31 cellular contexts compared by ENCODE assay signal in the genomic region with DNA sequence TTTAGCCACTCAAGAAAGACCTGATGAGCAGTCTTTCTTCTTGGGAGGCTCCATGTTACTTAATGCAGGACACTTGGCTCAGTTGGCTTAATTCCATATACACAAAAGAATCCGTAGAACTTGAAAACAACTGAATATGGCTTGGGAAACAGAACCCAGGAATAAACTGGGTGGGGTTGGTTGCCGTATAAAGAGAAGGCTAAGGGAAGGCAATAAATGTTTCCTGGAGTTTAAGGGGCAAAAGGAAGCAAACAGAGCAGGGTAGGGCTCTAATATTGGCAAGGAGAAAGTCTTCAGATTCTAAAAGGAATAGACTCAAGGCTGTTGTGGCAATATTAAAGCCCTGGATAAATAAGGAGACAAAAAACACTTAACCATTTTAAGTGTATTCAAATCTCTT. TPM values are rescaled to one million over a fixed set of nuclear protein-coding genes. Genes with fewer than 3 reads are reported as not detected.
"Had no signal": no experiment of that assay in that cellular context is flagged by ENCODE, and none has a peak within 500 bp of the region (broad histone marks: within the 10 kb centered on the region; RNA-seq: fewer than 3 reads in every experiment).

No MANE protein-coding gene starts in this region.

- H3K27ac ChIP-seq: adrenal gland, RWPE1, SJCRH30, VCaP had no signal

- H3K4me1 ChIP-seq: adrenal gland, Peyer's patch, SJCRH30 had no signal

- DNase-seq: activated CD4-positive, alpha-beta memory T cell treated with anti-CD3 and anti-CD28 coated beads, Interleukin-2, amount 10 ng/mL, durations not matched to agents 7 days and 5 days; activated CD4-positive, alpha-beta T cell treated with anti-CD3 and anti-CD28 coated beads for 36 hours; activated CD4-positive, alpha-beta T cell treated with anti-CD3 and anti-CD28 coated beads, Interleukin-2, amount 50 U/mL, for 1 hour; activated CD8-positive, alpha-beta memory T cell treated with anti-CD3 and anti-CD28 coated beads, Interleukin-2, amount 50 U/mL, for 4 hours; activated gamma-delta T cell treated with Interleukin-2 at 50 U/mL for 16 hours; activated naive CD4-positive, alpha-beta T cell treated with anti-CD3 and anti-CD28 coated beads, Interleukin-2, amount 10 ng/mL, durations not matched to agents 7 days and 5 days; activated naive CD8-positive, alpha-beta T cell treated with anti-CD3 and anti-CD28 coated beads for 36 hours; activated T-cell treated with anti-CD3 and anti-CD28 coated beads, Interleukin-2, amount 50 U/mL, for 72 hours; adrenal gland; anterior cingulate cortex; KG1; MV-4-11; NCI-H1092 treated with DMSO at 0.1 percent for 48 hours; NCI-H1417 treated with DMSO at 0.1 percent for 48 hours; NCI-H1694; NCI-H2029 treated with DMSO at 0.1 percent for 48 hours; NCI-H345; NCI-H510A treated with DMSO at 0.1 percent for 48 hours; NCI-H69; Peyer's patch; Right ventricle myocardium superior; SJCRH30; SK-N-SH; T-helper 1 cell had no signal

- H3K27ac Mint-ChIP-seq: activated CD4-positive, alpha-beta memory T cell treated with anti-CD3 and anti-CD28 coated beads, Interleukin-2, amount 10 ng/mL, durations not matched to agents 7 days and 5 days; activated CD4-positive, alpha-beta T cell treated with anti-CD3 and anti-CD28 coated beads for 36 hours; activated naive CD4-positive, alpha-beta T cell treated with anti-CD3 and anti-CD28 coated beads, Interleukin-2, amount 10 ng/mL, durations not matched to agents 7 days and 5 days; activated naive CD8-positive, alpha-beta T cell treated with anti-CD3 and anti-CD28 coated beads for 36 hours; activated T-cell treated with anti-CD3 and anti-CD28 coated beads, Interleukin-2, amount 50 U/mL, for 72 hours; activated T-helper 2 cell treated with anti-CD3 and anti-CD28 coated beads, Interferon-gamma antibody, Interleukin-2, Interleukin-4, amounts not matched to agents 10 μg/mL and 5 μg/mL and 100 μg/mL, durations not matched to agents 14 hours and 24 hours and 36 hours had no signal

- H3K4me3 ChIP-seq: adrenal gland, Peyer's patch, SJCRH30 had no signal

- H3K27me3 ChIP-seq: Peyer's patch, SJCRH30 had no signal

- H3K9me3 ChIP-seq: adrenal gland, Peyer's patch, SJCRH30, SK-N-SH had no signal

- ATAC-seq: activated CD4-positive, alpha-beta T cell treated with anti-CD3 and anti-CD28 coated beads for 36 hours; activated T-cell treated with anti-CD3 and anti-CD28 coated beads, Interleukin-2, amount 50 U/mL, for 72 hours had no signal

- H3K4me2 ChIP-seq: SK-N-SH had no signal

- H3K9ac ChIP-seq: SK-N-SH had no signal

- H3K4me1 Mint-ChIP-seq: activated CD4-positive, alpha-beta memory T cell treated with anti-CD3 and anti-CD28 coated beads, Interleukin-2, amount 10 ng/mL, durations not matched to agents 7 days and 5 days; activated CD4-positive, alpha-beta T cell treated with anti-CD3 and anti-CD28 coated beads for 36 hours; activated naive CD4-positive, alpha-beta T cell treated with anti-CD3 and anti-CD28 coated beads, Interleukin-2, amount 10 ng/mL, durations not matched to agents 7 days and 5 days; activated naive CD8-positive, alpha-beta T cell treated with anti-CD3 and anti-CD28 coated beads for 36 hours had no signal

- H3K36me3 Mint-ChIP-seq: activated naive CD4-positive, alpha-beta T cell treated with anti-CD3 and anti-CD28 coated beads, Interleukin-2, amount 10 ng/mL, durations not matched to agents 7 days and 5 days; activated naive CD8-positive, alpha-beta T cell treated with anti-CD3 and anti-CD28 coated beads for 36 hours had no signal

- H3K4me3 Mint-ChIP-seq: activated CD4-positive, alpha-beta memory T cell treated with anti-CD3 and anti-CD28 coated beads, Interleukin-2, amount 10 ng/mL, durations not matched to agents 7 days and 5 days; activated CD4-positive, alpha-beta T cell treated with anti-CD3 and anti-CD28 coated beads for 36 hours; activated naive CD4-positive, alpha-beta T cell treated with anti-CD3 and anti-CD28 coated beads, Interleukin-2, amount 10 ng/mL, durations not matched to agents 7 days and 5 days; activated naive CD8-positive, alpha-beta T cell treated with anti-CD3 and anti-CD28 coated beads for 36 hours; activated T-cell treated with anti-CD3 and anti-CD28 coated beads, Interleukin-2, amount 50 U/mL, for 72 hours had no signal

- H3K36me3 ChIP-seq: adrenal gland, Peyer's patch, SJCRH30 had no signal

- H3K27me3 Mint-ChIP-seq: activated CD4-positive, alpha-beta T cell treated with anti-CD3 and anti-CD28 coated beads for 36 hours had no signal

- H3K9me3 Mint-ChIP-seq: activated CD4-positive, alpha-beta memory T cell treated with anti-CD3 and anti-CD28 coated beads, Interleukin-2, amount 10 ng/mL, durations not matched to agents 7 days and 5 days; activated naive CD4-positive, alpha-beta T cell treated with anti-CD3 and anti-CD28 coated beads, Interleukin-2, amount 10 ng/mL, durations not matched to agents 7 days and 5 days; activated naive CD8-positive, alpha-beta T cell treated with anti-CD3 and anti-CD28 coated beads for 36 hours; activated T-cell treated with anti-CD3 and anti-CD28 coated beads, Interleukin-2, amount 50 U/mL, for 72 hours; activated T-helper 2 cell treated with anti-CD3 and anti-CD28 coated beads, Interferon-gamma antibody, Interleukin-2, Interleukin-4, amounts not matched to agents 10 μg/mL and 5 μg/mL and 100 μg/mL, durations not matched to agents 14 hours and 24 hours and 36 hours had no signal

RNA-seq across cellular contexts. Expression of gene TNMD, which starts 8.4 kb away (rescaled TPM):
- total RNA-seq: activated CD4-positive, alpha-beta memory T cell treated with anti-CD3 and anti-CD28 coated beads, Interleukin-2, amount 10 ng/mL, durations not matched to agents 7 days and 5 days; activated CD4-positive, alpha-beta T cell treated with anti-CD3 and anti-CD28 coated beads for 36 hours; activated CD8-positive, alpha-beta memory T cell treated with anti-CD3 and anti-CD28 coated beads for 36 hours; activated naive CD8-positive, alpha-beta T cell treated with anti-CD3 and anti-CD28 coated beads for 36 hours; activated T-cell treated with anti-CD3 and anti-CD28 coated beads, Interleukin-2, amount 50 U/mL, for 72 hours; activated T-helper 2 cell treated with anti-CD3 and anti-CD28 coated beads, Interferon-gamma antibody, Interleukin-2, Interleukin-4, amounts not matched to agents 10 μg/mL and 5 μg/mL and 100 μg/mL, durations not matched to agents 14 hours and 24 hours and 36 hours; LHCN-M2; MCF 10A; SJCRH30; T-helper 2 cell treated with Interferon-gamma antibody and Interleukin-4, amounts not matched to agents 100 ng/mL and 5 ng/mL, for 36 hours had no signal
- polyA plus RNA-seq: SK-N-SH had no signal

RNA-seq across cellular contexts. Expression of gene TSPAN6, which starts 43.5 kb away (rescaled TPM):
- total RNA-seq: activated CD4-positive, alpha-beta memory T cell treated with anti-CD3 and anti-CD28 coated beads, Interleukin-2, amount 10 ng/mL, durations not matched to agents 7 days and 5 days; activated T-helper 2 cell treated with anti-CD3 and anti-CD28 coated beads, Interferon-gamma antibody, Interleukin-2, Interleukin-4, amounts not matched to agents 10 μg/mL and 5 μg/mL and 100 μg/mL, durations not matched to agents 14 hours and 24 hours and 36 hours; T-helper 2 cell treated with Interferon-gamma antibody and Interleukin-4, amounts not matched to agents 100 ng/mL and 5 ng/mL, for 36 hours had no signal

RNA-seq across cellular contexts. Expression of gene SRPX2, which starts 50.9 kb away (rescaled TPM):
- total RNA-seq: activated CD4-positive, alpha-beta memory T cell treated with anti-CD3 and anti-CD28 coated beads, Interleukin-2, amount 10 ng/mL, durations not matched to agents 7 days and 5 days; activated CD4-positive, alpha-beta T cell treated with anti-CD3 and anti-CD28 coated beads for 36 hours; activated CD8-positive, alpha-beta memory T cell treated with anti-CD3 and anti-CD28 coated beads for 36 hours; activated naive CD8-positive, alpha-beta T cell treated with anti-CD3 and anti-CD28 coated beads for 36 hours; activated T-cell treated with anti-CD3 and anti-CD28 coated beads, Interleukin-2, amount 50 U/mL, for 72 hours; activated T-helper 2 cell treated with anti-CD3 and anti-CD28 coated beads, Interferon-gamma antibody, Interleukin-2, Interleukin-4, amounts not matched to agents 10 μg/mL and 5 μg/mL and 100 μg/mL, durations not matched to agents 14 hours and 24 hours and 36 hours; T-helper 2 cell treated with Interferon-gamma antibody and Interleukin-4, amounts not matched to agents 100 ng/mL and 5 ng/mL, for 36 hours had no signal
